18 cellular contexts compared by ENCODE assay signal in genomic region chr13:40568246-40568645, GRCh38.
DNase-seq lines count a peak whose midpoint lies in the region; ATAC-seq and TF ChIP-seq lines count a peak whose summit lies in the region.
"Had no signal": no experiment of that assay in that cellular context is flagged by ENCODE, and none has a peak within 500 bp of the region (broad histone marks: within the 10 kb centered on the region; RNA-seq: fewer than 3 reads in every experiment).

No MANE protein-coding gene starts in this region.

- H3K79me2 ChIP-seq in OCI-LY1 (ENCODE audit: insufficient read depth, low read length): peaks cover 100% of the 10 kb centered on the region

- CTCF ChIA-PET in activated CD4-positive, alpha-beta memory T cell treated with anti-CD3 and anti-CD28 coated beads for 36 hours (lab: Charles Lee): no interaction called here
- CTCF ChIA-PET in activated CD4-positive, alpha-beta memory T cell treated with anti-CD3 and anti-CD28 coated beads, Interleukin-2, amount 10 ng/mL, durations not matched to agents 7 days and 5 days (lab: Charles Lee): no interaction called here

- POLR2A ChIA-PET in activated CD4-positive, alpha-beta memory T cell treated with anti-CD3 and anti-CD28 coated beads for 36 hours (lab: Charles Lee): interaction anchor here (0.6 kb wide), 1 partner anchor 17 kb away, joined by 4 read pairs; no protein-coding TSS in a partner anchor
- POLR2A ChIA-PET in activated CD4-positive, alpha-beta memory T cell treated with anti-CD3 and anti-CD28 coated beads, Interleukin-2, amount 10 ng/mL, durations not matched to agents 7 days and 5 days (lab: Charles Lee): interaction anchor here (1.4 kb wide), 1 partner anchor 9 kb away, joined by 3 read pairs; no protein-coding TSS in a partner anchor

- no peak for ATAC-seq in HG02885 (IDR thresholded peaks at IDR 0.05; ENCODE audit: poor library complexity, unreplicated experiment)
- ATAC-seq: stimulated activated naive CD8-positive, alpha-beta T cell treated with anti-CD3 and anti-CD28 coated beads, Interleukin-15, amount 100 ng/mL, for 72 hours; upper lobe of right lung had no signal

- no peak overlapping the region for H3K4me3 Mint-ChIP-seq in activated CD4-positive, alpha-beta memory T cell treated with anti-CD3 and anti-CD28 coated beads for 36 hours
- H3K4me3 Mint-ChIP-seq in activated CD4-positive, alpha-beta memory T cell treated with anti-CD3 and anti-CD28 coated beads, Interleukin-2, amount 10 ng/mL, durations not matched to agents 7 days and 5 days: no peak overlapping the region
- H3K4me3 Mint-ChIP-seq: activated naive CD8-positive, alpha-beta T cell treated with anti-CD3 and anti-CD28 coated beads, Interleukin-2, amount 10 ng/mL, durations not matched to agents 7 days and 5 days; stimulated activated naive CD8-positive, alpha-beta T cell treated with anti-CD3 and anti-CD28 coated beads, Interleukin-15, amount 100 ng/mL, for 72 hours had no signal

- H3K4me1 ChIP-seq in OCI-LY1 (ENCODE audit: insufficient read depth, low read length, severe bottlenecking) (peaks cover 98% of the 10 kb centered on the region), skeletal muscle tissue (ENCODE audit: control insufficient read depth in 3 of 3, insufficient read depth in 3 of 3, low read length in 3 of 3) (peaks cover 42 to 45% (median 44%) of the 10 kb centered on the region in 3 donors)

- no peaks in the 10 kb centered on the region for H3K27me3 Mint-ChIP-seq in activated CD4-positive, alpha-beta memory T cell treated with anti-CD3 and anti-CD28 coated beads for 36 hours
- H3K27me3 Mint-ChIP-seq in activated CD4-positive, alpha-beta memory T cell treated with anti-CD3 and anti-CD28 coated beads, Interleukin-2, amount 10 ng/mL, durations not matched to agents 7 days and 5 days: no peaks in the 10 kb centered on the region
- H3K27me3 Mint-ChIP-seq: activated naive CD8-positive, alpha-beta T cell treated with anti-CD3 and anti-CD28 coated beads, Interleukin-2, amount 10 ng/mL, durations not matched to agents 7 days and 5 days; stimulated activated naive CD8-positive, alpha-beta T cell treated with anti-CD3 and anti-CD28 coated beads, Interleukin-15, amount 100 ng/mL, for 72 hours had no signal

- H3K9ac ChIP-seq in OCI-LY1 (ENCODE audit: low read length) (no peak overlapping the region), skeletal muscle tissue (ENCODE audit: low read depth in 1 of 3, low read length in 3 of 3) (no peak overlapping the region)

- DNase-seq in activated CD4-positive, alpha-beta memory T cell treated with anti-CD3 and anti-CD28 coated beads for 36 hours: no peak
- DNase-seq in activated CD4-positive, alpha-beta memory T cell treated with anti-CD3 and anti-CD28 coated beads, Interleukin-2, amount 10 ng/mL, durations not matched to agents 7 days and 5 days: no peak
- peak; percentile 45 for DNase-seq in foreskin melanocyte
- DNase-seq in putamen (ENCODE audit: low spot score): no peak
- DNase-seq in pons (ENCODE audit: low spot score): no peak
- DNase-seq: 8988T; activated CD4-positive, alpha-beta T cell treated with anti-CD3 and anti-CD28 coated beads for 4 hours; activated naive CD8-positive, alpha-beta T cell treated with anti-CD3 and anti-CD28 coated beads, Interleukin-2, amount 10 ng/mL, durations not matched to agents 7 days and 5 days; brain microvascular endothelial cell; NCI-H1417; NCI-H510A treated with DMSO at 0.1 percent for 48 hours; RPMI8226; stimulated activated naive CD8-positive, alpha-beta T cell treated with anti-CD3 and anti-CD28 coated beads, Interleukin-15, amount 100 ng/mL, for 72 hours; upper lobe of right lung had no signal

- H3K27me3 ChIP-seq in OCI-LY1 (ENCODE audit: insufficient read depth, low read length) (no peaks in the 10 kb centered on the region), skeletal muscle tissue (ENCODE audit: control insufficient read depth in 3 of 3, insufficient read depth in 3 of 3, low read length in 3 of 3) (no peaks in the 10 kb centered on the region)
- H3K27me3 ChIP-seq: brain microvascular endothelial cell, upper lobe of right lung had no signal

- peak overlapping the region; percentile 20; the same call in 1 of the 2 replicates for H3K4me2 ChIP-seq in OCI-LY1 (ENCODE audit: low read length)

- no peaks in the 10 kb centered on the region for H3K9me3 Mint-ChIP-seq in activated CD4-positive, alpha-beta memory T cell treated with anti-CD3 and anti-CD28 coated beads for 36 hours
- no peaks in the 10 kb centered on the region for H3K9me3 Mint-ChIP-seq in activated CD4-positive, alpha-beta memory T cell treated with anti-CD3 and anti-CD28 coated beads, Interleukin-2, amount 10 ng/mL, durations not matched to agents 7 days and 5 days
- H3K9me3 Mint-ChIP-seq: activated naive CD8-positive, alpha-beta T cell treated with anti-CD3 and anti-CD28 coated beads, Interleukin-2, amount 10 ng/mL, durations not matched to agents 7 days and 5 days; stimulated activated naive CD8-positive, alpha-beta T cell treated with anti-CD3 and anti-CD28 coated beads, Interleukin-15, amount 100 ng/mL, for 72 hours had no signal

- no peak for TF ChIP-seq CTCF in OCI-LY1 (IDR thresholded peaks at IDR 0.05; ENCODE audit: low read length)

- peaks cover 9% of the 10 kb centered on the region; the same call in 1 of the 2 replicates for H3K36me3 ChIP-seq in OCI-LY1 (ENCODE audit: insufficient read depth, low read length)
- H3K36me3 ChIP-seq in skeletal muscle tissue (ENCODE audit: control insufficient read depth in 3 of 3, insufficient read depth in 3 of 3, low read length in 3 of 3): no peaks in the 10 kb centered on the region
- H3K36me3 ChIP-seq: brain microvascular endothelial cell, upper lobe of right lung had no signal

- intact Hi-C loops in activated CD4-positive, alpha-beta memory T cell treated with anti-CD3 and anti-CD28 coated beads for 36 hours (cut with micrococcal nuclease): no loop called here

- H3K4me3 ChIP-seq in OCI-LY1 (ENCODE audit: low read depth, low read length, poor library complexity, severe bottlenecking): no peak overlapping the region
- no peak overlapping the region for H3K4me3 ChIP-seq in skeletal muscle tissue (ENCODE audit: low read length in 3 of 3)
- H3K4me3 ChIP-seq: upper lobe of right lung had no signal

- H3K9me2 ChIP-seq in OCI-LY1 (ENCODE audit: low read depth, low read length): no peaks in the 10 kb centered on the region

- H3K9me3 ChIP-seq in OCI-LY1 (ENCODE audit: low read length) (no peaks in the 10 kb centered on the region), skeletal muscle tissue (ENCODE audit: control insufficient read depth in 3 of 3, low read length in 3 of 3) (no peaks in the 10 kb centered on the region)
- H3K9me3 ChIP-seq: upper lobe of right lung had no signal

- H3K4me1 Mint-ChIP-seq in activated CD4-positive, alpha-beta memory T cell treated with anti-CD3 and anti-CD28 coated beads for 36 hours (ENCODE audit: low read depth): peaks cover 89% of the 10 kb centered on the region
- H3K4me1 Mint-ChIP-seq in activated CD4-positive, alpha-beta memory T cell treated with anti-CD3 and anti-CD28 coated beads, Interleukin-2, amount 10 ng/mL, durations not matched to agents 7 days and 5 days: peaks cover 48% of the 10 kb centered on the region

- H3F3A ChIP-seq in OCI-LY1 (ENCODE audit: insufficient read depth, low read length): no peaks in the 10 kb centered on the region

- H4K20me1 ChIP-seq in OCI-LY1 (ENCODE audit: insufficient read depth, low read length): 0 out of 2 replicates have a peak, but pooled peaks cover 3% of the 10 kb centered on the region

- peak overlapping the region; percentile 60 for H3K27ac Mint-ChIP-seq in activated CD4-positive, alpha-beta memory T cell treated with anti-CD3 and anti-CD28 coated beads for 36 hours
- no peak overlapping the region for H3K27ac Mint-ChIP-seq in activated CD4-positive, alpha-beta memory T cell treated with anti-CD3 and anti-CD28 coated beads, Interleukin-2, amount 10 ng/mL, durations not matched to agents 7 days and 5 days
- H3K27ac Mint-ChIP-seq: activated naive CD8-positive, alpha-beta T cell treated with anti-CD3 and anti-CD28 coated beads, Interleukin-2, amount 10 ng/mL, durations not matched to agents 7 days and 5 days had no signal

- H3K27ac ChIP-seq in OCI-LY1 (ENCODE audit: low read depth, low read length, poor library complexity, severe bottlenecking) (peak overlapping the region; percentile 59), skeletal muscle tissue (ENCODE audit: low read depth, low read length) (peak overlapping the region; percentile 23)
- H3K27ac ChIP-seq: brain microvascular endothelial cell, epithelial cell of prostate, upper lobe of right lung had no signal

- no peak overlapping the region for H2AFZ ChIP-seq in OCI-LY1 (ENCODE audit: low read length)

- peaks cover 2% of the 10 kb centered on the region for H3K36me3 Mint-ChIP-seq in activated CD4-positive, alpha-beta memory T cell treated with anti-CD3 and anti-CD28 coated beads for 36 hours
- no peaks in the 10 kb centered on the region for H3K36me3 Mint-ChIP-seq in activated CD4-positive, alpha-beta memory T cell treated with anti-CD3 and anti-CD28 coated beads, Interleukin-2, amount 10 ng/mL, durations not matched to agents 7 days and 5 days (ENCODE audit: low read depth)
